26 cellular contexts compared by ENCODE assay signal in the genomic region with DNA sequence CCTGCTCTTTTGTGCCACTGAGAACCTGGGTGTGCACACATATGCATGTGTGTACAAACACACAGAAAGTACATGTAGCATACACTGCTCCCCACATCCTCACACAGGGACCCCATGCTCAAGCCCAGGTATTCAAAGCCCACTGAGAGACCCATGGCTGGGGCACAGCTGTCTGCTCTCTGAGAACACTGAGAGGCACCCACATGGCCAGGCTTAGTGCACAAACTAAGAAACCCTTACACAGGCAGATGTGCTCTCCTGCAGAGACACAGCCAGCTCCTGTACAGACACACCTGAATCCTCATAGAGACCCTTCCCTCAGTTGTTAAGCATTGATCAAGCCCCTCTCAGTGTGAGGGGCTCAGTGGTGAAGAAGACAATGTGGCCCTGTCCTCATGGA.
DNase-seq lines count a peak whose midpoint lies in the region; ATAC-seq and TF ChIP-seq lines count a peak whose summit lies in the region.
"Had no signal": no experiment of that assay in that cellular context is flagged by ENCODE, and none has a peak within 500 bp of the region (broad histone marks: within the 10 kb centered on the region; RNA-seq: fewer than 3 reads in every experiment).

No MANE protein-coding gene starts in this region.

- no peak for TF ChIP-seq EP300 in stomach (IDR thresholded peaks at IDR 0.05)

- POLR2A ChIA-PET in activated CD4-positive, alpha-beta memory T cell treated with anti-CD3 and anti-CD28 coated beads for 36 hours (lab: Charles Lee), result no interaction called here
- POLR2A ChIA-PET in activated CD4-positive, alpha-beta memory T cell treated with anti-CD3 and anti-CD28 coated beads, Interleukin-2, amount 10 ng/mL, durations not matched to agents 7 days and 5 days (lab: Charles Lee), result no interaction called here

- intact Hi-C loops in activated CD4-positive, alpha-beta memory T cell treated with anti-CD3 and anti-CD28 coated beads for 36 hours (cut with micrococcal nuclease), result no loop called here
- intact Hi-C loops in stomach (cut with DNase I; ENCODE audit: low total_unique reads), result no loop called here

- H3K9ac ChIP-seq in neuronal stem cell (ENCODE audit: low read depth, low read length, poor library complexity), result no peak overlapping the region
- H3K9ac ChIP-seq: BLaER1 treated with 17β-estradiol and CSF1 and Interleukin-3, amounts not matched to agents 10 nM and 100 nM had no signal

- no peak overlapping the region for H2BK5ac ChIP-seq in neuronal stem cell (ENCODE audit: low read length)

- H2AFZ ChIP-seq in neuronal stem cell (ENCODE audit: low read length), result no peak overlapping the region

- no peak overlapping the region for H2BK120ac ChIP-seq in neuronal stem cell (ENCODE audit: low read depth, low read length)

- peaks cover 10% of the 10 kb centered on the region for H3K27me3 Mint-ChIP-seq in activated CD4-positive, alpha-beta memory T cell treated with anti-CD3 and anti-CD28 coated beads for 36 hours
- H3K27me3 Mint-ChIP-seq in activated CD4-positive, alpha-beta memory T cell treated with anti-CD3 and anti-CD28 coated beads, Interleukin-2, amount 10 ng/mL, durations not matched to agents 7 days and 5 days, result peaks cover 2% of the 10 kb centered on the region

- H3K23ac ChIP-seq in neuronal stem cell (ENCODE audit: low read depth, low read length, poor library complexity), result no peak overlapping the region

- H3K4me3 ChIP-seq in RWPE2 (ENCODE audit: severe bottlenecking) (no peak overlapping the region), neuronal stem cell (ENCODE audit: low read length in 2 of 2) (no peak overlapping the region), stomach (no peak overlapping the region)
- H3K4me3 ChIP-seq: BLaER1 treated with 17β-estradiol and CSF1 and Interleukin-3, amounts not matched to agents 10 nM and 100 nM; SJSA1 had no signal

- H3K36me3 ChIP-seq in RWPE2 (ENCODE audit: low read depth), result no peaks in the 10 kb centered on the region
- no peaks in the 10 kb centered on the region for H3K36me3 ChIP-seq in neuronal stem cell (replicated peaks in 1 of 2; ENCODE audit: control insufficient read depth in 2 of 2, insufficient read depth in 2 of 2, low read length in 2 of 2)
- no peaks in the 10 kb centered on the region for H3K36me3 ChIP-seq in stomach
- H3K36me3 ChIP-seq: BLaER1 treated with 17β-estradiol and CSF1 and Interleukin-3, amounts not matched to agents 10 nM and 100 nM; SJSA1 had no signal

- H3K9me3 Mint-ChIP-seq in activated CD4-positive, alpha-beta memory T cell treated with anti-CD3 and anti-CD28 coated beads for 36 hours, result no peaks in the 10 kb centered on the region
- no peaks in the 10 kb centered on the region for H3K9me3 Mint-ChIP-seq in activated CD4-positive, alpha-beta memory T cell treated with anti-CD3 and anti-CD28 coated beads, Interleukin-2, amount 10 ng/mL, durations not matched to agents 7 days and 5 days

- ATAC-seq in RWPE2 (ENCODE audit: low read depth) (no peak), GM18502 (IDR thresholded peaks at IDR 0.05; ENCODE audit: poor library complexity, unreplicated experiment) (no peak)
- ATAC-seq: HCT116, Panc1 had no signal

- H3K4ac ChIP-seq in neuronal stem cell (ENCODE audit: low read length), result no peak overlapping the region

- peak; percentile 2 for DNase-seq in activated CD4-positive, alpha-beta memory T cell treated with anti-CD3 and anti-CD28 coated beads for 36 hours
- no peak for DNase-seq in activated CD4-positive, alpha-beta memory T cell treated with anti-CD3 and anti-CD28 coated beads, Interleukin-2, amount 10 ng/mL, durations not matched to agents 7 days and 5 days
- DNase-seq in RWPE2 (ENCODE audit: low spot score) (peak; percentile 15), neuronal stem cell (ENCODE audit: low spot score) (no peak), stomach (peak; percentile 17), NCI-H82 (lab: John Stamatoyannopoulos, UW) (no peak)
- no peak for DNase-seq in activated CD4-positive, alpha-beta T cell treated with anti-CD3 and anti-CD28 coated beads for 48 hours
- DNase-seq: 8988T; Caco-2; CD4-positive, alpha-beta memory T cell; DMS 273 treated with DMSO at 0.1 percent for 48 hours; DMS79 treated with DMSO at 0.1 percent for 48 hours; GOT3; NCI-H1105; NCI-H146; NCI-H2029; NCI-H226; NCI-H510A treated with DMSO at 0.1 percent for 48 hours; NCI-H748 treated with DMSO at 0.1 percent for 48 hours; NK-92 treated with Interleukin-12 subunit alpha and Interleukin-12 subunit beta, amount 100 ng/mL, for 24 hours had no signal

- no peak overlapping the region for H3K18ac ChIP-seq in neuronal stem cell (ENCODE audit: low read length)

- H3K4me3 Mint-ChIP-seq in activated CD4-positive, alpha-beta memory T cell treated with anti-CD3 and anti-CD28 coated beads for 36 hours, result no peak overlapping the region
- no peak overlapping the region for H3K4me3 Mint-ChIP-seq in activated CD4-positive, alpha-beta memory T cell treated with anti-CD3 and anti-CD28 coated beads, Interleukin-2, amount 10 ng/mL, durations not matched to agents 7 days and 5 days
- H3K4me3 Mint-ChIP-seq: IgD-negative memory B cell had no signal

- H2BK15ac ChIP-seq in neuronal stem cell (ENCODE audit: low read length), result no peak overlapping the region

- H4K91ac ChIP-seq in neuronal stem cell (ENCODE audit: low read depth, low read length, poor library complexity), result no peak overlapping the region

- H3K27ac ChIP-seq in RWPE2 (ENCODE audit: poor library complexity, severe bottlenecking), result no peak overlapping the region
- H3K27ac ChIP-seq in neuronal stem cell (replicated peaks; ENCODE audit: low read length), result no peak overlapping the region
- H3K27ac ChIP-seq in stomach, result no peak overlapping the region
- H3K27ac ChIP-seq: BLaER1 treated with 17β-estradiol and CSF1 and Interleukin-3, amounts not matched to agents 10 nM and 100 nM; SJSA1 had no signal

- no peak overlapping the region for H3K4me2 ChIP-seq in neuronal stem cell (ENCODE audit: insufficient read depth, low read length, poor library complexity, severe bottlenecking)
- H3K4me2 ChIP-seq: BLaER1 treated with 17β-estradiol and CSF1 and Interleukin-3, amounts not matched to agents 10 nM and 100 nM had no signal

- no peak for TF ChIP-seq POLR2A in stomach (IDR thresholded peaks at IDR 0.05)

- H3K79me1 ChIP-seq in neuronal stem cell (ENCODE audit: low read depth, low read length), result no peaks in the 10 kb centered on the region

- CTCF ChIA-PET in activated CD4-positive, alpha-beta memory T cell treated with anti-CD3 and anti-CD28 coated beads for 36 hours (lab: Charles Lee), result no interaction called here
- CTCF ChIA-PET in activated CD4-positive, alpha-beta memory T cell treated with anti-CD3 and anti-CD28 coated beads, Interleukin-2, amount 10 ng/mL, durations not matched to agents 7 days and 5 days (lab: Charles Lee), result no interaction called here

- H3K4me1 ChIP-seq in RWPE2 (ENCODE audit: insufficient read depth, poor library complexity, severe bottlenecking) (no peaks in the 10 kb centered on the region), neuronal stem cell (ENCODE audit: control insufficient read depth in 2 of 2, insufficient read depth in 1 of 2, low read depth in 1 of 2, low read length in 2 of 2) (peaks cover 4 to 14% of the 10 kb centered on the region in 2 donors), stomach (no peaks in the 10 kb centered on the region)
- H3K4me1 ChIP-seq: BLaER1 treated with 17β-estradiol and CSF1 and Interleukin-3, amounts not matched to agents 10 nM and 100 nM; Caco-2; SJSA1 had no signal

- H3K14ac ChIP-seq in neuronal stem cell (ENCODE audit: low read length), result peak overlapping the region; percentile 9

- H3K36me3 Mint-ChIP-seq in activated CD4-positive, alpha-beta memory T cell treated with anti-CD3 and anti-CD28 coated beads for 36 hours, result no peaks in the 10 kb centered on the region
- H3K36me3 Mint-ChIP-seq in activated CD4-positive, alpha-beta memory T cell treated with anti-CD3 and anti-CD28 coated beads, Interleukin-2, amount 10 ng/mL, durations not matched to agents 7 days and 5 days (ENCODE audit: low read depth), result no peaks in the 10 kb centered on the region
- H3K36me3 Mint-ChIP-seq: CD4-positive, alpha-beta memory T cell; IgD-negative memory B cell had no signal

- no peak overlapping the region for H2AK5ac ChIP-seq in neuronal stem cell (ENCODE audit: low read depth, low read length)

- no peaks in the 10 kb centered on the region for H3K4me1 Mint-ChIP-seq in activated CD4-positive, alpha-beta memory T cell treated with anti-CD3 and anti-CD28 coated beads for 36 hours (ENCODE audit: low read depth)
- H3K4me1 Mint-ChIP-seq in activated CD4-positive, alpha-beta memory T cell treated with anti-CD3 and anti-CD28 coated beads, Interleukin-2, amount 10 ng/mL, durations not matched to agents 7 days and 5 days, result no peaks in the 10 kb centered on the region
- H3K4me1 Mint-ChIP-seq: CD4-positive, alpha-beta memory T cell; IgD-negative memory B cell had no signal

- H3K27ac Mint-ChIP-seq in activated CD4-positive, alpha-beta memory T cell treated with anti-CD3 and anti-CD28 coated beads for 36 hours, result no peak overlapping the region
- no peak overlapping the region for H3K27ac Mint-ChIP-seq in activated CD4-positive, alpha-beta memory T cell treated with anti-CD3 and anti-CD28 coated beads, Interleukin-2, amount 10 ng/mL, durations not matched to agents 7 days and 5 days
- H3K27ac Mint-ChIP-seq: CD4-positive, alpha-beta memory T cell; IgD-negative memory B cell had no signal

- no peak overlapping the region for H2BK12ac ChIP-seq in neuronal stem cell (ENCODE audit: low read length)

- H4K8ac ChIP-seq in neuronal stem cell (ENCODE audit: low read depth, low read length), result no peak overlapping the region

- TF ChIP-seq CTCF in RWPE2 (IDR thresholded peaks at IDR 0.05; ENCODE audit: poor library complexity, severe bottlenecking) (no peak), stomach (IDR thresholded peaks at IDR 0.05) (no peak)

- H3K9me3 ChIP-seq in RWPE2 (ENCODE audit: severe bottlenecking) (no peaks in the 10 kb centered on the region), neuronal stem cell (replicated peaks in 1 of 2; ENCODE audit: control insufficient read depth in 2 of 2, insufficient read depth in 1 of 2, low read depth in 1 of 2, low read length in 2 of 2) (peaks cover 0 to 11% of the 10 kb centered on the region in 2 donors), stomach (no peaks in the 10 kb centered on the region)
- H3K9me3 ChIP-seq: BLaER1 treated with 17β-estradiol and CSF1 and Interleukin-3, amounts not matched to agents 10 nM and 100 nM; Caco-2; SJSA1 had no signal

- H3K27me3 ChIP-seq in RWPE2 (ENCODE audit: insufficient read depth, poor library complexity, severe bottlenecking) (no peaks in the 10 kb centered on the region), neuronal stem cell (ENCODE audit: control insufficient read depth in 3 of 3, insufficient read depth in 3 of 3, low read depth in 1 of 3, low read length in 3 of 3) (no peaks in the 10 kb centered on the region), stomach (peaks cover 0 to 33% (median 0%) of the 10 kb centered on the region in 3 donors)
- H3K27me3 ChIP-seq: BLaER1 treated with 17β-estradiol and CSF1 and Interleukin-3, amounts not matched to agents 10 nM and 100 nM; SJSA1 had no signal

Comparison
In these comparisons a context has a peak if more than half of its experiments do, and no peak if none do; other contexts are left out.
1. DNase-seq: peak in activated CD4-positive, alpha-beta memory T cell treated with anti-CD3 and anti-CD28 coated beads for 36 hours (single experiment), RWPE2 (single experiment) and stomach (single experiment); none in activated CD4-positive, alpha-beta memory T cell treated with anti-CD3 and anti-CD28 coated beads, Interleukin-2, amount 10 ng/mL, durations not matched to agents 7 days and 5 days (single experiment), neuronal stem cell (single experiment), activated CD4-positive, alpha-beta T cell treated with anti-CD3 and anti-CD28 coated beads for 48 hours (single experiment) and NCI-H82 (single experiment).